33 cellular contexts compared by ENCODE assay signal in genomic region chr17:41437769-41438168, GRCh38. TPM values are rescaled to one million over a fixed set of nuclear protein-coding genes. Genes with fewer than 3 reads are reported as not detected.
"Had no signal": no experiment of that assay in that cellular context is flagged by ENCODE, and none has a peak within 500 bp of the region (broad histone marks: within the 10 kb centered on the region; RNA-seq: fewer than 3 reads in every experiment).

No MANE protein-coding gene starts in this region.

- H3K9ac ChIP-seq: parathyroid adenoma had no signal

- H3K4me3 Mint-ChIP-seq: dendritic cell treated with granulocyte-macrophage colony-stimulating factor and Interleukin-4, amounts not matched to agents 40 ng/mL and 50 ng/mL, for 4 days; endodermal cell; mesothelial cell of epicardium; natural killer cell treated with Interleukin-12 subunit alpha and Interleukin-12 subunit beta and Interleukin-15 and Interleukin-18, amount 100 ng/mL, for 72 hours; neural crest cell; stimulated activated effector memory CD8-positive, alpha-beta T cell treated with anti-CD3 and anti-CD28 coated beads, Interleukin-12 subunit alpha, Interleukin-12 subunit beta, amount 100 ng/mL, for 72 hours; type B pancreatic cell had no signal

- H3K27ac Mint-ChIP-seq: dendritic cell treated with granulocyte-macrophage colony-stimulating factor and Interleukin-4, amounts not matched to agents 40 ng/mL and 50 ng/mL, for 4 days; endodermal cell; mesothelial cell of epicardium; natural killer cell treated with Interleukin-12 subunit alpha and Interleukin-12 subunit beta and Interleukin-15 and Interleukin-18, amount 100 ng/mL, for 72 hours; progenitor cell of endocrine pancreas; stimulated activated effector memory CD8-positive, alpha-beta T cell treated with anti-CD3 and anti-CD28 coated beads, Interleukin-12 subunit alpha, Interleukin-12 subunit beta, amount 100 ng/mL, for 72 hours; type B pancreatic cell had no signal

- H3K4me3 ChIP-seq: colonic mucosa, gastrocnemius medialis, mucosa of descending colon, right lobe of liver, stomach, testis, tibial artery had no signal

- H3K27me3 ChIP-seq: colonic mucosa, gastrocnemius medialis, right lobe of liver, stomach, testis had no signal

- H3K79me2 ChIP-seq: parathyroid adenoma had no signal

- H3K9me3 ChIP-seq: colonic mucosa, gastrocnemius medialis, mucosa of descending colon, right lobe of liver, stomach, testis, tibial artery had no signal

- DNase-seq: colonic mucosa; effector CD8-positive, alpha-beta T cell; endodermal cell; gastrocnemius medialis; head of caudate nucleus; kidney; mesenchymal stem cell; mucosa of descending colon; naive B cell; right lobe of liver; stimulated activated CD4-positive, alpha-beta T cell treated with anti-CD3 and anti-CD28 coated beads, Interleukin-2, amount 100 ng/mL, for 24 hours; stimulated activated CD4-positive, alpha-beta T cell treated with anti-CD3 and anti-CD28 coated beads, Interleukin-4, amount 100 ng/mL, for 24 hours; stimulated activated naive CD4-positive, alpha-beta T cell treated with Interleukin-2 at 50 U/mL for 16 hours; stomach; testis; tibial artery had no signal

- H3K9me3 Mint-ChIP-seq: dendritic cell treated with granulocyte-macrophage colony-stimulating factor and Interleukin-4, amounts not matched to agents 40 ng/mL and 50 ng/mL, for 4 days; endodermal cell; mesothelial cell of epicardium; naive B cell; natural killer cell treated with Interleukin-12 subunit alpha and Interleukin-12 subunit beta and Interleukin-15 and Interleukin-18, amount 100 ng/mL, for 72 hours; neural crest cell; stimulated activated effector memory CD8-positive, alpha-beta T cell treated with anti-CD3 and anti-CD28 coated beads, Interleukin-12 subunit alpha, Interleukin-12 subunit beta, amount 100 ng/mL, for 72 hours; type B pancreatic cell had no signal

- H3K4me1 Mint-ChIP-seq: endodermal cell; naive B cell; stimulated activated effector memory CD8-positive, alpha-beta T cell treated with anti-CD3 and anti-CD28 coated beads, Interleukin-12 subunit alpha, Interleukin-12 subunit beta, amount 100 ng/mL, for 72 hours had no signal

- H3K4me1 ChIP-seq: colonic mucosa, gastrocnemius medialis, parathyroid adenoma, right lobe of liver, testis, tibial artery had no signal

- FAIRE-seq: kidney had no signal

- H2AFZ ChIP-seq: parathyroid adenoma had no signal

- H3K27ac ChIP-seq: colonic mucosa, epithelial cell of prostate, gastrocnemius medialis, parathyroid adenoma, right lobe of liver, stomach, testis, tibial artery had no signal

- H3K36me3 Mint-ChIP-seq: mesothelial cell of epicardium; naive B cell; natural killer cell treated with Interleukin-12 subunit alpha and Interleukin-12 subunit beta and Interleukin-15 and Interleukin-18, amount 100 ng/mL, for 72 hours; stimulated activated effector memory CD8-positive, alpha-beta T cell treated with anti-CD3 and anti-CD28 coated beads, Interleukin-12 subunit alpha, Interleukin-12 subunit beta, amount 100 ng/mL, for 72 hours; type B pancreatic cell had no signal

- H3K36me3 ChIP-seq: colonic mucosa, gastrocnemius medialis, right lobe of liver, stomach, tibial artery had no signal

RNA-seq across cellular contexts. Expression of gene KRT38, which starts 3.0 kb away (rescaled TPM):
- total RNA-seq: colonic mucosa; endodermal cell; esophagus mucosa; gastrocnemius medialis; glomerular endothelial cell; kidney; left lobe of liver; liver; lung microvascular endothelial cell; mesothelial cell of epicardium; mucosa of descending colon; natural killer cell treated with Interleukin-12 subunit alpha and Interleukin-12 subunit beta and Interleukin-15 and Interleukin-18, amount 100 ng/mL, for 72 hours; neural crest cell; progenitor cell of endocrine pancreas; right lobe of liver; stomach; subcutaneous adipose tissue; testis; urinary bladder had no signal

RNA-seq across cellular contexts. Expression of gene KRT37, which starts 13.4 kb away (rescaled TPM):
- total RNA-seq: colonic mucosa; endodermal cell; esophagus mucosa; gastrocnemius medialis; glomerular endothelial cell; kidney; left lobe of liver; liver; lung microvascular endothelial cell; mesothelial cell of epicardium; mucosa of descending colon; natural killer cell treated with Interleukin-12 subunit alpha and Interleukin-12 subunit beta and Interleukin-15 and Interleukin-18, amount 100 ng/mL, for 72 hours; neural crest cell; osteoblast; progenitor cell of endocrine pancreas; right lobe of liver; stomach; subcutaneous adipose tissue; testis; urinary bladder had no signal

RNA-seq across cellular contexts. Expression of gene KRT32, which starts 29.4 kb away (rescaled TPM):
- total RNA-seq: colonic mucosa; endodermal cell; glomerular endothelial cell; kidney; left lobe of liver; liver; lung microvascular endothelial cell; mesothelial cell of epicardium; mucosa of descending colon; natural killer cell treated with Interleukin-12 subunit alpha and Interleukin-12 subunit beta and Interleukin-15 and Interleukin-18, amount 100 ng/mL, for 72 hours; neural crest cell; osteoblast; progenitor cell of endocrine pancreas; right lobe of liver; stomach; subcutaneous adipose tissue; urinary bladder had no signal

RNA-seq across cellular contexts. Expression of gene KRT31, which starts 40.4 kb away (rescaled TPM):
- total RNA-seq: colonic mucosa; endodermal cell; glomerular endothelial cell; kidney; left lobe of liver; liver; lung microvascular endothelial cell; mesothelial cell of epicardium; mucosa of descending colon; natural killer cell treated with Interleukin-12 subunit alpha and Interleukin-12 subunit beta and Interleukin-15 and Interleukin-18, amount 100 ng/mL, for 72 hours; neural crest cell; osteoblast; progenitor cell of endocrine pancreas; right lobe of liver; stomach; subcutaneous adipose tissue had no signal

RNA-seq across cellular contexts. Expression of gene KRT35, which starts 43.2 kb away (rescaled TPM):
- total RNA-seq: colonic mucosa; endodermal cell; esophagus mucosa; gastrocnemius medialis; glomerular endothelial cell; kidney; left lobe of liver; liver; lung microvascular endothelial cell; mesothelial cell of epicardium; mucosa of descending colon; natural killer cell treated with Interleukin-12 subunit alpha and Interleukin-12 subunit beta and Interleukin-15 and Interleukin-18, amount 100 ng/mL, for 72 hours; neural crest cell; osteoblast; progenitor cell of endocrine pancreas; right lobe of liver; stomach; subcutaneous adipose tissue; testis; urinary bladder had no signal
